Comparison of ENCODE assay signal across 8 cellular contexts in genomic region chr1:223776075-223776814, GRCh38.
A peak's percentile ranks its signal among the peaks of the same experiment; 100 is the strongest.
DNase-seq lines count a peak whose midpoint lies in the region; ATAC-seq and TF ChIP-seq lines count a peak whose summit lies in the region.

No MANE protein-coding gene starts in this region.

- ATAC-seq in GM21576 (IDR thresholded peaks at IDR 0.05; ENCODE audit: unreplicated experiment) (peak; percentile 45), T-cell (replicated peaks in 1 of 4) (peak; percentile 53 to 86 (median 79)), HG03439 (IDR thresholded peaks at IDR 0.05; ENCODE audit: unreplicated experiment) (no peak)

- H3K4me1 Mint-ChIP-seq in T-cell = peaks cover 9 to 36% (median 16%) of the 10 kb centered on the region in 3 donors
- peaks cover 40% of the 10 kb centered on the region for H3K4me1 Mint-ChIP-seq in nephron progenitor cell
- H3K4me1 Mint-ChIP-seq in glutamatergic neuron (ENCODE audit: low read depth, unreplicated experiment) = peaks cover 3% of the 10 kb centered on the region

- H3K9me3 Mint-ChIP-seq in T-cell (no peaks in the 10 kb centered on the region), nephron progenitor cell (no peaks in the 10 kb centered on the region), glutamatergic neuron (ENCODE audit: unreplicated experiment) (no peaks in the 10 kb centered on the region)

- TF ChIP-seq CTCF in choroid plexus epithelial cell (conservative IDR thresholded peaks at IDR 0.05; ENCODE audit: low read depth, low read length) (no peak), nephron progenitor cell (IDR thresholded peaks at IDR 0.05) (no peak), glutamatergic neuron (IDR thresholded peaks at IDR 0.05; ENCODE audit: partially characterized antibody, unreplicated experiment) (no peak)

- DNase-seq in T-cell (peak in 3 of 34 experiments; percentile 11 to 24 (median 20)), choroid plexus epithelial cell (ENCODE audit: low read depth) (peak; percentile 98), nephron progenitor cell (peak; percentile 15), NCI-H1930 (lab: John Stamatoyannopoulos, UW) (no peak), glutamatergic neuron (no peak), NCI-H2029 (lab: John Stamatoyannopoulos, UW) (no peak)

- peaks cover 55% of the 10 kb centered on the region for H3K36me3 Mint-ChIP-seq in T-cell
- peaks cover 89% of the 10 kb centered on the region for H3K36me3 Mint-ChIP-seq in nephron progenitor cell (ENCODE audit: low read depth)
- H3K36me3 Mint-ChIP-seq in glutamatergic neuron (ENCODE audit: unreplicated experiment) = peaks cover 3% of the 10 kb centered on the region

- no peaks in the 10 kb centered on the region for H3K27me3 Mint-ChIP-seq in T-cell
- no peaks in the 10 kb centered on the region for H3K27me3 Mint-ChIP-seq in nephron progenitor cell (ENCODE audit: low read depth, poor library complexity)
- H3K27me3 Mint-ChIP-seq in glutamatergic neuron (ENCODE audit: unreplicated experiment) = peaks cover 2% of the 10 kb centered on the region

- CTCF ChIA-PET in T-cell (lab: Charles Lee) = interaction anchor here (0.6 to 1.0 kb wide), 3 partner anchors 27 to 1590 kb away, joined by 3 to 4 read pairs (median 3); no protein-coding TSS in a partner anchor

- H3K27ac Mint-ChIP-seq in T-cell (peak overlapping the region; percentile 81 to 85), nephron progenitor cell (peak overlapping the region; percentile 66), glutamatergic neuron (ENCODE audit: unreplicated experiment) (no peak overlapping the region)

- H3K4me3 ChIP-seq in choroid plexus epithelial cell (ENCODE audit: low read depth, low read length) = no peak overlapping the region

- H3K4me3 Mint-ChIP-seq in T-cell (peak overlapping the region in 1 of 3 donors; percentile 6), nephron progenitor cell (no peak overlapping the region), glutamatergic neuron (ENCODE audit: unreplicated experiment) (no peak overlapping the region)

- POLR2A ChIA-PET in T-cell (lab: Charles Lee) = interaction anchor here in 1 of 2 donors (1.5 kb wide), 1 partner anchor 9 kb away, joined by 3 read pairs; no protein-coding TSS in a partner anchor

Comparison
In these comparisons a context has a peak if more than half of its experiments do, and no peak if none do; other contexts are left out.
1. DNase-seq: peak in choroid plexus epithelial cell (single experiment) and nephron progenitor cell (single experiment); none in NCI-H1930 (0 of 2), glutamatergic neuron (single experiment) and NCI-H2029 (single experiment).